ENCODE assay signal across 34 cellular contexts in genomic region chr7:97466999-97467398, GRCh38.
"Had no signal": no experiment of that assay in that cellular context is flagged by ENCODE, and none has a peak within 500 bp of the region (broad histone marks: within the 10 kb centered on the region; RNA-seq: fewer than 3 reads in every experiment).

No MANE protein-coding gene starts in this region.

- H3K36me3 ChIP-seq: MG63 had no signal

- H3K9me3 ChIP-seq: MG63 had no signal

- DNase-seq: Karpas-422, Kasumi-1, MG63, MM.1S, MV-4-11, NCI-H1048, NCI-H1092, NCI-H1092 treated with DMSO at 0.1 percent for 48 hours, NCI-H1105, NCI-H1105 treated with DMSO at 0.1 percent for 48 hours, NCI-H1417, NCI-H1417 treated with DMSO at 0.1 percent for 48 hours, NCI-H1436, NCI-H1436 treated with DMSO at 0.1 percent for 48 hours, NCI-H146, NCI-H1694, NCI-H1694 treated with DMSO at 0.1 percent for 48 hours, NCI-H187, NCI-H187 treated with DMSO at 0.1 percent for 48 hours, NCI-H1930, NCI-H2029, NCI-H2029 treated with DMSO at 0.1 percent for 48 hours, NCI-H2081, NCI-H2081 treated with DMSO at 0.1 percent for 48 hours, NCI-H2107, NCI-H2171, NCI-H2171 treated with DMSO at 0.1 percent for 48 hours, NCI-H2227 treated with DMSO at 0.1 percent for 48 hours, NCI-H226, NCI-H345, NCI-H446, NCI-H446 treated with DMSO at 0.1 percent for 48 hours, NCI-H510A, NCI-H510A treated with DMSO at 0.1 percent for 48 hours had no signal

- H3K4me3 ChIP-seq: MG63 had no signal

- H3K27me3 ChIP-seq: MG63 had no signal
